In the genomic region with DNA sequence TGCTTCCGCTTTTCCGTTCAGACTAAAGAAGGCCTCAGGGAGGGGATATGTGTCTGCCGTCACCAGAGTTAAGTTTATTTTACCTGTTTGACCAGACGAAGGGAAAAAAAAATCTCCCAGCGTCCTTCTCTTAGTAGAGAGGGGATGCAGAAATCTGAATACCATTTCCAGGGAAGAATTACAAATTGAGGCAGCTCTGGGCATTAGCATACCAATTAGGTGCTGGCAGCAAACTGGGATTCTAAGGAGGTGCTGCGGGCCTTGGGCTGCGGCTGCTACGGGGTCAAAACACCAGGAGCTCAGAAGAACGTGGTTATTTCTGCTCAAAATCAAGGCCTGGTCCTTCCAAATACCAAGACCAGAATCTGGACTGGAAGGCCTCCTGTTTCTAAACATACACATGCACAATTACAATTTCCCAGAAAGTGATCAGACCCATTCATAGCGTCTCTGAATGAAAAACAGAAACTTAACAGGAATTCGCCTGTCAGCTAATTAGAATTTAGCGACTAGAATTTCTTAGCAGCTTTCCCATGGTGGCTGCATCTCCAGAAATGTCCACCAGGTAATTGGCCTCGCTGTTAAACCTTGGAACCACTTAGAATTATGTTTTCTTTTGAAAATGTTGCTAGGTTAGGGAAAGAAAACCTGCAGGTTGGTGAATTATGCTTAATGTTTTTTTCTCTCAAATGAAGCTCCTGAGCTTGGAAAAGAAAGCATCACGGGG, we compare ENCODE assay signal across 20 cellular contexts.
DNase-seq lines count a peak whose midpoint lies in the region; ATAC-seq and TF ChIP-seq lines count a peak whose summit lies in the region.
"Had no signal": no experiment of that assay in that cellular context is flagged by ENCODE, and none has a peak within 500 bp of the region (broad histone marks: within the 10 kb centered on the region; RNA-seq: fewer than 3 reads in every experiment).

No MANE protein-coding gene starts in this region.

- peaks cover 71% of the 10 kb centered on the region for H3K4me1 ChIP-seq in A673 (ENCODE audit: insufficient read depth, low read length, poor library complexity, severe bottlenecking)
- H3K4me1 ChIP-seq in HUES6 (ENCODE audit: control insufficient read depth, insufficient read depth, low read length), result peaks cover 58% of the 10 kb centered on the region
- H3K4me1 ChIP-seq: BLaER1 treated with 17β-estradiol and CSF1 and Interleukin-3, amounts not matched to agents 10 nM and 100 nM; right atrium auricular region had no signal

- intact Hi-C loops in A673 (cut with micrococcal nuclease; ENCODE audit: unreplicated experiment) (loop anchor here (2.0 to 5.0 kb wide), 5 partner anchors 177 to 1858 kb away; a partner anchor contains a TSS), dorsolateral prefrontal cortex (cut with DNase I) (loop anchor here in 1 of 2 donors (5.0 kb wide), 1 partner anchor 117 kb away; no protein-coding TSS in a partner anchor)
- intact Hi-C loops in activated CD4-positive, alpha-beta T cell treated with anti-CD3 and anti-CD28 coated beads, Interleukin-2, amount 10 ng/mL, durations not matched to agents 24 days and 14 days (cut with micrococcal nuclease), result no loop called here

- H3K4me3 ChIP-seq in A673 (ENCODE audit: low read depth, low read length, poor library complexity, severe bottlenecking) (peak overlapping the region; percentile 44), HUES6 (ENCODE audit: low read depth, low read length) (peak overlapping the region; percentile 52), dorsolateral prefrontal cortex (peak overlapping the region in 47 of 59 donors; percentile 11 to 71 (median 55))
- H3K4me3 ChIP-seq: BLaER1 treated with 17β-estradiol and CSF1 and Interleukin-3, amounts not matched to agents 10 nM and 100 nM had no signal

- peak overlapping the region in 4 of 5 donors; percentile 19 to 49 (median 36) for H3K4me3 Mint-ChIP-seq in immature natural killer cell
- peak overlapping the region in 3 of 10 donors; percentile 27 to 36 (median 33) for H3K4me3 Mint-ChIP-seq in naive thymus-derived CD8-positive, alpha-beta T cell
- no peak overlapping the region for H3K4me3 Mint-ChIP-seq in activated CD4-positive, alpha-beta T cell treated with anti-CD3 and anti-CD28 coated beads, Interleukin-2, amount 10 ng/mL, durations not matched to agents 24 days and 14 days

- H3K27me3 ChIP-seq in A673 (replicated peaks; ENCODE audit: insufficient read depth, low read depth, low read length, poor library complexity) (no peaks in the 10 kb centered on the region), HUES6 (ENCODE audit: control insufficient read depth, insufficient read depth, low read length) (peaks cover 31% of the 10 kb centered on the region), dorsolateral prefrontal cortex (peaks cover 0 to 71% (median 34%) of the 10 kb centered on the region in 45 donors)
- H3K27me3 ChIP-seq: BLaER1 treated with 17β-estradiol and CSF1 and Interleukin-3, amounts not matched to agents 10 nM and 100 nM had no signal

- 0 out of 2 replicates have a peak, but pooled peaks have one; percentile 10 for TF ChIP-seq CTCF in A673 (conservative IDR thresholded peaks at IDR 0.05; ENCODE audit: low read depth, low read length)
- no peak for TF ChIP-seq CTCF in dorsolateral prefrontal cortex (IDR thresholded peaks at IDR 0.05 in 54 of 56, conservative IDR thresholded peaks at IDR 0.05 in 2 of 56; ENCODE audit: low read depth in 1 of 56, partially characterized antibody in 56 of 56)

- peaks cover 2 to 12% of the 10 kb centered on the region in 2 donors for H3K4me1 Mint-ChIP-seq in immature natural killer cell
- H3K4me1 Mint-ChIP-seq in naive thymus-derived CD8-positive, alpha-beta T cell, result peaks cover 5 to 8% (median 5%) of the 10 kb centered on the region in 4 donors
- peaks cover 14% of the 10 kb centered on the region for H3K4me1 Mint-ChIP-seq in activated CD4-positive, alpha-beta T cell treated with anti-CD3 and anti-CD28 coated beads, Interleukin-2, amount 10 ng/mL, durations not matched to agents 24 days and 14 days

- CTCF ChIA-PET in A673 (lab: Charles Lee), result no interaction called here

- peak overlapping the region; percentile 9 for H3K9ac ChIP-seq in HUES6 (ENCODE audit: low read length)
- H3K9ac ChIP-seq: BLaER1 treated with 17β-estradiol and CSF1 and Interleukin-3, amounts not matched to agents 10 nM and 100 nM had no signal

- H3K27ac ChIP-seq in A673 (ENCODE audit: low read depth, low read length, poor library complexity, severe bottlenecking) (peak overlapping the region; percentile 85), HUES6 (ENCODE audit: low read depth, low read length) (peak overlapping the region; percentile 61; the same call in 1 of the 2 replicates), dorsolateral prefrontal cortex (peak overlapping the region in 3 of 59 donors; percentile 4 to 23 (median 5))
- H3K27ac ChIP-seq: BLaER1 treated with 17β-estradiol and CSF1 and Interleukin-3, amounts not matched to agents 10 nM and 100 nM; right atrium auricular region; suprapubic skin had no signal

- peaks cover 0 to 2% (median 0%) of the 10 kb centered on the region in 6 donors for H3K9me3 Mint-ChIP-seq in immature natural killer cell
- H3K9me3 Mint-ChIP-seq in naive thymus-derived CD8-positive, alpha-beta T cell, result no peaks in the 10 kb centered on the region
- H3K9me3 Mint-ChIP-seq in activated CD4-positive, alpha-beta T cell treated with anti-CD3 and anti-CD28 coated beads, Interleukin-2, amount 10 ng/mL, durations not matched to agents 24 days and 14 days, result no peaks in the 10 kb centered on the region

- POLR2A ChIA-PET in A673 (lab: Charles Lee; ENCODE audit: low non-redundant PET), result no interaction called here
- POLR2A ChIA-PET in naive thymus-derived CD8-positive, alpha-beta T cell (lab: Charles Lee), result interaction anchor here (0.6 kb wide), 2 partner anchors 130 to 292 kb away, joined by 3 to 6 read pairs; no protein-coding TSS in a partner anchor

- H3K36me3 ChIP-seq in A673 (ENCODE audit: insufficient read depth, low read length, poor library complexity, severe bottlenecking) (no peaks in the 10 kb centered on the region), HUES6 (ENCODE audit: control insufficient read depth, insufficient read depth, low read length) (no peaks in the 10 kb centered on the region)
- H3K36me3 ChIP-seq: BLaER1 treated with 17β-estradiol and CSF1 and Interleukin-3, amounts not matched to agents 10 nM and 100 nM; right atrium auricular region; suprapubic skin had no signal

- no peaks in the 10 kb centered on the region for H3K9me3 ChIP-seq in A673 (ENCODE audit: low read depth, low read length, poor library complexity, severe bottlenecking)
- H3K9me3 ChIP-seq in HUES6 (ENCODE audit: control insufficient read depth, insufficient read depth, low read depth, low read length), result no peaks in the 10 kb centered on the region
- H3K9me3 ChIP-seq: BLaER1 treated with 17β-estradiol and CSF1 and Interleukin-3, amounts not matched to agents 10 nM and 100 nM; right atrium auricular region; suprapubic skin had no signal

- no peak for ATAC-seq in naive thymus-derived CD8-positive, alpha-beta T cell
- ATAC-seq: esophagus mucosa had no signal

- H3K36me3 Mint-ChIP-seq in immature natural killer cell, result peaks cover 0 to 9% (median 2%) of the 10 kb centered on the region in 3 donors
- H3K36me3 Mint-ChIP-seq in naive thymus-derived CD8-positive, alpha-beta T cell, result peaks cover 0 to 2% (median 0%) of the 10 kb centered on the region in 3 donors
- H3K36me3 Mint-ChIP-seq in activated CD4-positive, alpha-beta T cell treated with anti-CD3 and anti-CD28 coated beads, Interleukin-2, amount 10 ng/mL, durations not matched to agents 24 days and 14 days (ENCODE audit: low read depth), result no peaks in the 10 kb centered on the region

- H3K27ac Mint-ChIP-seq in immature natural killer cell, result no peak overlapping the region
- H3K27ac Mint-ChIP-seq in naive thymus-derived CD8-positive, alpha-beta T cell, result no peak overlapping the region
- H3K27ac Mint-ChIP-seq in activated CD4-positive, alpha-beta T cell treated with anti-CD3 and anti-CD28 coated beads, Interleukin-2, amount 10 ng/mL, durations not matched to agents 24 days and 14 days, result no peak overlapping the region

- no TSS peak for BruUV-seq in A673 (replicated peaks; lab: Mats Ljungman, UMichigan)

- peaks cover 2 to 13% (median 2%) of the 10 kb centered on the region in 3 donors for H3K27me3 Mint-ChIP-seq in immature natural killer cell (ENCODE audit: low read depth in 3 of 3)
- peaks cover 0 to 18% (median 11%) of the 10 kb centered on the region in 5 donors for H3K27me3 Mint-ChIP-seq in naive thymus-derived CD8-positive, alpha-beta T cell
- H3K27me3 Mint-ChIP-seq in activated CD4-positive, alpha-beta T cell treated with anti-CD3 and anti-CD28 coated beads, Interleukin-2, amount 10 ng/mL, durations not matched to agents 24 days and 14 days, result peaks cover 10% of the 10 kb centered on the region

- DNase-seq in A673 (ENCODE audit: low spot score) (peak; percentile 44), dorsolateral prefrontal cortex (no peak), immature natural killer cell (no peak), UCSD-AML1 (lab: John Stamatoyannopoulos, UW; ENCODE audit: unreplicated experiment) (no peak), NCI-H524 (lab: John Stamatoyannopoulos, UW) (no peak)
- DNase-seq in naive thymus-derived CD8-positive, alpha-beta T cell, result no peak
- DNase-seq in activated CD4-positive, alpha-beta T cell treated with anti-CD3 and anti-CD28 coated beads, Interleukin-2, amount 10 ng/mL, durations not matched to agents 24 days and 14 days, result no peak
- DNase-seq: ACHN; activated CD4-positive, alpha-beta T cell treated with anti-CD3 and anti-CD28 coated beads for 1 hour; activated effector memory CD4-positive, alpha-beta T cell treated with anti-CD3 and anti-CD28 coated beads, Interleukin-2, amount 50 U/mL, for 16 hours; central memory CD4-positive, alpha-beta T cell; EL; NCI-H1436; NCI-H524 treated with DMSO at 0.1 percent for 48 hours; SW 1271 had no signal
